ENCODE assay signal across 22 cellular contexts in genomic region chr2:96616535-96616934, GRCh38. TPM values are rescaled to one million over a fixed set of nuclear protein-coding genes. Genes with fewer than 3 reads are reported as not detected.
DNase-seq lines count a peak whose midpoint lies in the region; ATAC-seq, FAIRE-seq and TF ChIP-seq lines count a peak whose summit lies in the region.
"Had no signal": no experiment of that assay in that cellular context is flagged by ENCODE, and none has a peak within 500 bp of the region (broad histone marks: within the 10 kb centered on the region; RNA-seq: fewer than 3 reads in every experiment).

No MANE protein-coding gene starts in this region.

- no TSS peak for BruUV-seq in PC-9 (replicated peaks; lab: Mats Ljungman, UMichigan)

- peak overlapping the region; percentile 77 to 90 for H3K27ac Mint-ChIP-seq in activated naive CD4-positive, alpha-beta T cell treated with anti-CD3 and anti-CD28 coated beads, Interleukin-2, amount 50 U/mL, for 72 hours
- peak overlapping the region; percentile 82 for H3K27ac Mint-ChIP-seq in activated CD8-positive, alpha-beta T cell treated with anti-CD3 and anti-CD28 coated beads, Interleukin-2, amount 10 ng/mL, durations not matched to agents 7 days and 5 days
- H3K27ac Mint-ChIP-seq in type B pancreatic cell, result peak overlapping the region; percentile 97
- H3K27ac Mint-ChIP-seq: neural progenitor cell had no signal

- H3K4me3 Mint-ChIP-seq in activated CD8-positive, alpha-beta T cell treated with anti-CD3 and anti-CD28 coated beads, Interleukin-2, amount 10 ng/mL, durations not matched to agents 7 days and 5 days, result no peak overlapping the region
- no peak overlapping the region for H3K4me3 Mint-ChIP-seq in type B pancreatic cell
- H3K4me3 Mint-ChIP-seq: activated naive CD8-positive, alpha-beta T cell treated with anti-CD3 and anti-CD28 coated beads, Interleukin-2, amount 10 ng/mL, durations not matched to agents 7 days and 5 days; H9; memory B cell; neural progenitor cell had no signal

- H3K4me1 ChIP-seq in lower lobe of right lung, result peaks cover 33% of the 10 kb centered on the region
- no peaks in the 10 kb centered on the region for H3K4me1 ChIP-seq in PC-9 (replicated peaks; ENCODE audit: insufficient read depth)
- H3K4me1 ChIP-seq: neural progenitor cell had no signal

- H3K27me3 ChIP-seq in lower lobe of right lung (ENCODE audit: low read depth), result no peaks in the 10 kb centered on the region
- H3K27me3 ChIP-seq in PC-9 (ENCODE audit: insufficient read depth, low read depth), result no peaks in the 10 kb centered on the region
- H3K27me3 ChIP-seq: neural progenitor cell, sigmoid colon had no signal

- H3K36me3 ChIP-seq in lower lobe of right lung, result peaks cover 81% of the 10 kb centered on the region
- H3K36me3 ChIP-seq in PC-9 (ENCODE audit: low read depth), result peaks cover 53% of the 10 kb centered on the region
- H3K36me3 ChIP-seq: neural progenitor cell had no signal

- H3K4me3 ChIP-seq in lower lobe of right lung (no peak overlapping the region), PC-9 (no peak overlapping the region)
- H3K4me3 ChIP-seq: neural progenitor cell, sigmoid colon had no signal

- CTCF ChIA-PET in activated CD8-positive, alpha-beta T cell treated with anti-CD3 and anti-CD28 coated beads, Interleukin-2, amount 10 ng/mL, durations not matched to agents 7 days and 5 days (lab: Charles Lee), result no interaction called here
- CTCF ChIA-PET in PC-9 (lab: Charles Lee), result no interaction called here

- peak overlapping the region; percentile 66 for H3K27ac ChIP-seq in lower lobe of right lung
- H3K27ac ChIP-seq in PC-9, result no peak overlapping the region
- H3K27ac ChIP-seq: neural progenitor cell had no signal

- DNase-seq in activated naive CD4-positive, alpha-beta T cell treated with anti-CD3 and anti-CD28 coated beads, Interleukin-2, amount 50 U/mL, for 72 hours (ENCODE audit: low spot score in 2 of 2), result no peak
- no peak for DNase-seq in activated naive CD4-positive, alpha-beta T cell treated with anti-CD3 and anti-CD28 coated beads, Interleukin-2, amount 50 U/mL, for 16 hours
- no peak for DNase-seq in activated CD8-positive, alpha-beta T cell treated with anti-CD3 and anti-CD28 coated beads, Interleukin-2, amount 10 ng/mL, durations not matched to agents 7 days and 5 days
- DNase-seq in lower lobe of right lung (no peak), type B pancreatic cell (ENCODE audit: extremely low spot score, unreplicated experiment) (no peak), PC-9 (no peak), GM19239 (ENCODE audit: insufficient read length, low spot score) (no peak)
- DNase-seq in stimulated activated CD4-positive, alpha-beta T cell treated with anti-CD3 and anti-CD28 coated beads, Interleukin-4, amount 100 ng/mL, for 24 hours, result no peak
- DNase-seq: activated naive CD8-positive, alpha-beta T cell treated with anti-CD3 and anti-CD28 coated beads, Interleukin-2, amount 10 ng/mL, durations not matched to agents 7 days and 5 days; H9; NCI-H1930; NCI-H524 treated with DMSO at 0.1 percent for 48 hours; sigmoid colon; stimulated activated CD4-positive, alpha-beta T cell treated with anti-CD3 and anti-CD28 coated beads, Interleukin-4, amount 100 ng/mL, for 1 hour; trophoblast cell had no signal

- H2AFZ ChIP-seq in PC-9, result no peak overlapping the region
- H2AFZ ChIP-seq: neural progenitor cell had no signal

- ATAC-seq in activated naive CD4-positive, alpha-beta T cell treated with anti-CD3 and anti-CD28 coated beads, Interleukin-2, amount 50 U/mL, for 72 hours, result no peak
- ATAC-seq in activated CD8-positive, alpha-beta T cell treated with anti-CD3 and anti-CD28 coated beads, Interleukin-2, amount 10 ng/mL, durations not matched to agents 7 days and 5 days, result no peak
- no peak for ATAC-seq in lower lobe of right lung
- ATAC-seq: SK-N-SH treated with all-trans-retinoic acid at 6 μM for 48 hours had no signal

- no peaks in the 10 kb centered on the region for H3K9me2 ChIP-seq in PC-9 (ENCODE audit: insufficient read depth)

- H3K36me3 Mint-ChIP-seq in activated naive CD4-positive, alpha-beta T cell treated with anti-CD3 and anti-CD28 coated beads, Interleukin-2, amount 50 U/mL, for 72 hours, result peaks cover under 1 to 21% of the 10 kb centered on the region in 2 donors
- peaks cover 58% of the 10 kb centered on the region for H3K36me3 Mint-ChIP-seq in activated CD8-positive, alpha-beta T cell treated with anti-CD3 and anti-CD28 coated beads, Interleukin-2, amount 10 ng/mL, durations not matched to agents 7 days and 5 days (ENCODE audit: low read depth)
- H3K36me3 Mint-ChIP-seq in type B pancreatic cell, result peaks cover 19% of the 10 kb centered on the region

- no peaks in the 10 kb centered on the region for H3K27me3 Mint-ChIP-seq in activated CD8-positive, alpha-beta T cell treated with anti-CD3 and anti-CD28 coated beads, Interleukin-2, amount 10 ng/mL, durations not matched to agents 7 days and 5 days (ENCODE audit: low read depth)
- no peaks in the 10 kb centered on the region for H3K27me3 Mint-ChIP-seq in type B pancreatic cell
- H3K27me3 Mint-ChIP-seq: activated naive CD8-positive, alpha-beta T cell treated with anti-CD3 and anti-CD28 coated beads, Interleukin-2, amount 10 ng/mL, durations not matched to agents 7 days and 5 days; memory B cell had no signal

- no peak for FAIRE-seq in GM19239 (lab: Jason Lieb, UNC)
- FAIRE-seq: D721Med, HTR-8/SVneo had no signal

- no peak for TF ChIP-seq CTCF in lower lobe of right lung (IDR thresholded peaks at IDR 0.05)
- no peak for TF ChIP-seq CTCF in type B pancreatic cell (conservative IDR thresholded peaks at IDR 0.05)
- no peak for TF ChIP-seq CTCF in PC-9 (conservative IDR thresholded peaks at IDR 0.05)

- H3K79me2 ChIP-seq in PC-9 (ENCODE audit: low read depth), result no peaks in the 10 kb centered on the region

- H3K9me3 Mint-ChIP-seq in activated naive CD4-positive, alpha-beta T cell treated with anti-CD3 and anti-CD28 coated beads, Interleukin-2, amount 50 U/mL, for 72 hours, result no peaks in the 10 kb centered on the region
- no peaks in the 10 kb centered on the region for H3K9me3 Mint-ChIP-seq in activated CD8-positive, alpha-beta T cell treated with anti-CD3 and anti-CD28 coated beads, Interleukin-2, amount 10 ng/mL, durations not matched to agents 7 days and 5 days (ENCODE audit: insufficient read depth)
- H3K9me3 Mint-ChIP-seq in type B pancreatic cell, result no peaks in the 10 kb centered on the region
- H3K9me3 Mint-ChIP-seq: activated naive CD8-positive, alpha-beta T cell treated with anti-CD3 and anti-CD28 coated beads, Interleukin-2, amount 10 ng/mL, durations not matched to agents 7 days and 5 days; H9; memory B cell; neural progenitor cell had no signal

- peaks cover 39% of the 10 kb centered on the region for H3K4me1 Mint-ChIP-seq in activated CD8-positive, alpha-beta T cell treated with anti-CD3 and anti-CD28 coated beads, Interleukin-2, amount 10 ng/mL, durations not matched to agents 7 days and 5 days (ENCODE audit: low read depth)
- H3K4me1 Mint-ChIP-seq in type B pancreatic cell (ENCODE audit: unreplicated experiment), result no peaks in the 10 kb centered on the region
- H3K4me1 Mint-ChIP-seq: H9, neural progenitor cell had no signal

- H3K9me3 ChIP-seq in lower lobe of right lung (no peaks in the 10 kb centered on the region), PC-9 (ENCODE audit: insufficient read depth, low read depth) (no peaks in the 10 kb centered on the region)
- H3K9me3 ChIP-seq: sigmoid colon had no signal

- H4K20me1 ChIP-seq in PC-9 (ENCODE audit: insufficient read depth), result peaks cover 12% of the 10 kb centered on the region; the same call in 1 of the 2 replicates

- POLR2A ChIA-PET in activated CD8-positive, alpha-beta T cell treated with anti-CD3 and anti-CD28 coated beads, Interleukin-2, amount 10 ng/mL, durations not matched to agents 7 days and 5 days (lab: Charles Lee), result no interaction called here
- POLR2A ChIA-PET in PC-9 (lab: Charles Lee; ENCODE audit: unreplicated experiment), result no interaction called here

- H3K4me2 ChIP-seq in PC-9, result no peak overlapping the region
- H3K4me2 ChIP-seq: neural progenitor cell had no signal

- intact Hi-C loops in lower lobe of right lung (cut with DNase I) (no loop called here), PC-9 (cut with micrococcal nuclease; ENCODE audit: unreplicated experiment) (loop anchor here (5.0 kb wide), 1 partner anchor 186 kb away; no protein-coding TSS in a partner anchor)

- no peaks in the 10 kb centered on the region for H3F3A ChIP-seq in PC-9 (ENCODE audit: insufficient read depth, low read depth)

RNA-seq across cellular contexts. Expression of gene KANSL3, which starts 21.6 kb away (rescaled TPM):
- total RNA-seq in activated naive CD4-positive, alpha-beta T cell treated with anti-CD3 and anti-CD28 coated beads, Interleukin-2, amount 50 U/mL, for 72 hours, result 10 to 100 TPM; 51.4 to 53.6 TPM
- 10 to 100 TPM; 60.8 to 64.4 TPM for total RNA-seq in activated CD8-positive, alpha-beta T cell treated with anti-CD3 and anti-CD28 coated beads, Interleukin-2, amount 10 ng/mL, durations not matched to agents 7 days and 5 days
- total RNA-seq in lower lobe of right lung (45.0 TPM), type B pancreatic cell (ENCODE audit: low replicate concordance) (40.7 and 53.2 TPM in 2 replicates), PC-9 (2021) (52.0 and 53.8 TPM in 2 replicates)

RNA-seq across cellular contexts. Expression of gene FER1L5, which starts 26.0 kb away (rescaled TPM):
- not detected for total RNA-seq in activated naive CD4-positive, alpha-beta T cell treated with anti-CD3 and anti-CD28 coated beads, Interleukin-2, amount 50 U/mL, for 72 hours
- total RNA-seq in activated CD8-positive, alpha-beta T cell treated with anti-CD3 and anti-CD28 coated beads, Interleukin-2, amount 10 ng/mL, durations not matched to agents 7 days and 5 days, result not detected
- 0.44 TPM for total RNA-seq in lower lobe of right lung
- 0.75 TPM in 1 of 2 replicates, not detected in the other for total RNA-seq in type B pancreatic cell (ENCODE audit: low replicate concordance)
- 0.09 TPM in 1 of 2 replicates, not detected in the other for total RNA-seq in PC-9 (2021)
- total RNA-seq: activated CD8-positive, alpha-beta memory T cell treated with anti-CD3 and anti-CD28 coated beads for 36 hours; activated naive CD8-positive, alpha-beta T cell treated with anti-CD3 and anti-CD28 coated beads, Interleukin-2, amount 10 ng/mL, durations not matched to agents 7 days and 5 days; OCI-LY7 had no signal
